In the genomic region with DNA sequence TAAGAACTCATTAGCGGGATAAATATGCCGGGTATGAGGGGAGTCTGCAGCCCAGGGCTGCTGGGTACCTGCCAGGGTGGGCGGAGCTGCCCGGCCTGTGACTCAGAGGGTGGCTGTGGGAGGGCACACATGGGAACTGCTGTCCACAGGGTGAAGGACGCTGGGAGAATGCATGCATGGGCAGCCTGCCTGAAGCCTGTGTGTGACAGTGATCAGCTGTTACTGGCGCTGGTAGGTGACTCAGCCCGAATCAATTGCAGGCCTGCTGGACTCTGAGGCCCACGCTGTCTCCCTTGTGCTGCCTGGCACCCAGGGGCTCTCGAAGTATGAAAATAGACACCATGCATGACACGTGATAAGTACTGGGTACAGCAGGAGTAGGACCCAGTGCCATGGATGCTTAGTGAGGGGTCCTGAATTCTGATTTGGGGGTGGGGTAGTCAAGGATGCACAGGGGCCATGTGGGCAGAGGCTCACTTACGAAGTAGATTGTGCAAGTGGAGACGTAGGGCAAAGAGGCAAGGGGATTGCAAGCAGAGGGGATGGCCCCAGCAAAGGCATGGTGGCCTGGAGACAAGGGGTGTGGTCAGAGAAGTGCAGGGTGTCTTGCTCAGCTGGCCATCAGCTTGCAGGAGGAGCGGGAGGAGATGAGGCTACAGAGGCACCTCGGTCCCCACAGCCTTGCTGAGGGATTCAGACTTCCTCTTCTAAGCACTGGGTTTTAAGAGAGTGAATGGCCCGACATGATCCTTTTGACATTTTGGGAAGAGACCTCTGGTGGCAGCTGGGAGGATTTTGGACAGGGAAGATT, we compare ENCODE assay signal across 8 cellular contexts. TPM values are rescaled to one million over a fixed set of nuclear protein-coding genes. Genes with fewer than 3 reads are reported as not detected.
DNase-seq lines count a peak whose midpoint lies in the region; ATAC-seq, FAIRE-seq and TF ChIP-seq lines count a peak whose summit lies in the region.

No MANE protein-coding gene starts in this region.

- peak; percentile 86 to 89 for ATAC-seq in A549
- ATAC-seq in foreskin keratinocyte = peak; percentile 60
- no peak for ATAC-seq in HG03457 (IDR thresholded peaks at IDR 0.05; ENCODE audit: unreplicated experiment)
- no peak for ATAC-seq in GM21526 (IDR thresholded peaks at IDR 0.05; ENCODE audit: low FRiP score, unreplicated experiment)

- TF ChIP-seq POLR2A in A549 (IDR thresholded peaks at IDR 0.05; ENCODE audit: low read length) = no peak

- no peak for TF ChIP-seq RAD21 in A549 (conservative IDR thresholded peaks at IDR 0.05 in 1 of 2, IDR thresholded peaks at IDR 0.05 in 1 of 2)

- WGBS in A549 (ENCODE audit: missing lambda C conversion rate) = 43% methylated on average over 9 of the region's 15 CpGs

- no peak for FAIRE-seq in A549 (lab: Jason Lieb, UNC)
- peak; percentile 100 for FAIRE-seq in HTR-8/SVneo (lab: Jason Lieb, UNC)

- POLR2A ChIA-PET in A549 (lab: Yijun Ruan, JAX) = no interaction called here

- H3K4me1 ChIP-seq in A549 (peaks cover 13% of the 10 kb centered on the region; the same call in 1 of the 3 replicates), foreskin keratinocyte (no peaks in the 10 kb centered on the region)

- H3K27ac ChIP-seq in A549 (no peak overlapping the region; a peak in 1 of 6 replicates), foreskin keratinocyte (no peak overlapping the region)

- CTCF ChIA-PET in A549 (lab: Yijun Ruan, JAX) = interaction anchor here (1.2 kb wide), 1 partner anchor 137 kb away, joined by 4 read pairs; no protein-coding TSS in a partner anchor

- TF ChIP-seq CTCF in A549 (IDR thresholded peaks at IDR 0.05) = no peak
- peak; percentile 9 for TF ChIP-seq CTCF in foreskin keratinocyte (conservative IDR thresholded peaks at IDR 0.05)
- peak; percentile 30 for TF ChIP-seq CTCF in osteocyte (IDR thresholded peaks at IDR 0.05)
- TF ChIP-seq CTCF in GM10266 (IDR thresholded peaks at IDR 0.05; ENCODE audit: control insufficient read depth, insufficient read depth, low read depth, missing control alignments) = no peak

- H3K4me2 ChIP-seq in A549 = peak overlapping the region; percentile 26; the same call in 1 of the 3 replicates

- H3K36me3 Mint-ChIP-seq in osteocyte (ENCODE audit: unreplicated experiment) = no peaks in the 10 kb centered on the region

- peak; percentile 32 to 44 for DNase-seq in A549 (ENCODE audit: low read depth in 1 of 2, low spot score in 1 of 2)
- peak; percentile 94 for DNase-seq in HTR-8/SVneo (ENCODE audit: insufficient read length, low spot score)
- DNase-seq in T1000 (lab: John Stamatoyannopoulos, UW) = peak; percentile 69
- DNase-seq in foreskin keratinocyte = peak in 1 of 2 donors; percentile 49
- peak; percentile 94 for DNase-seq in osteocyte (ENCODE audit: extremely low spot score, unreplicated experiment)
- no peak for DNase-seq in GM10266 (ENCODE audit: extremely low spot score)

- no peak overlapping the region for H3K4me3 Mint-ChIP-seq in osteocyte (ENCODE audit: unreplicated experiment)

- TF ChIP-seq EP300 in A549 (IDR thresholded peaks at IDR 0.05) = no peak

- peaks cover 27% of the 10 kb centered on the region for H3K4me1 Mint-ChIP-seq in osteocyte (ENCODE audit: unreplicated experiment)

- H3K27me3 Mint-ChIP-seq in osteocyte (ENCODE audit: unreplicated experiment) = no peaks in the 10 kb centered on the region

- peaks cover 3% of the 10 kb centered on the region for H3K27me3 ChIP-seq in foreskin keratinocyte

- no peaks in the 10 kb centered on the region for H3K9me3 ChIP-seq in A549

- H3K4me3 ChIP-seq in A549 = no peak overlapping the region

- peak overlapping the region; percentile 93 for H3K27ac Mint-ChIP-seq in osteocyte (ENCODE audit: unreplicated experiment)

- H3K9me3 Mint-ChIP-seq in osteocyte (ENCODE audit: unreplicated experiment) = no peaks in the 10 kb centered on the region

TF ChIP-seq in A549, 52 proteins besides CTCF, POLR2A, EP300 and RAD21 (continues in another document):
- TF ChIP-seq, protein P1, sequence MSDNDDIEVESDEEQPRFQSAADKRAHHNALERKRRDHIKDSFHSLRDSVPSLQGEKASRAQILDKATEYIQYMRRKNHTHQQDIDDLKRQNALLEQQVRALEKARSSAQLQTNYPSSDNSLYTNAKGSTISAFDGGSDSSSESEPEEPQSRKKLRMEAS (IDR thresholded peaks at IDR 0.05) = no peak
- no peak for TF ChIP-seq ZSCAN20 (CRISPR knock-in tag; IDR thresholded peaks at IDR 0.05)
- no peak for TF ChIP-seq CBX8 (IDR thresholded peaks at IDR 0.05)
- TF ChIP-seq GATA3 (IDR thresholded peaks at IDR 0.05; ENCODE audit: borderline replicate concordance) = no peak
- TF ChIP-seq, protein P2, sequence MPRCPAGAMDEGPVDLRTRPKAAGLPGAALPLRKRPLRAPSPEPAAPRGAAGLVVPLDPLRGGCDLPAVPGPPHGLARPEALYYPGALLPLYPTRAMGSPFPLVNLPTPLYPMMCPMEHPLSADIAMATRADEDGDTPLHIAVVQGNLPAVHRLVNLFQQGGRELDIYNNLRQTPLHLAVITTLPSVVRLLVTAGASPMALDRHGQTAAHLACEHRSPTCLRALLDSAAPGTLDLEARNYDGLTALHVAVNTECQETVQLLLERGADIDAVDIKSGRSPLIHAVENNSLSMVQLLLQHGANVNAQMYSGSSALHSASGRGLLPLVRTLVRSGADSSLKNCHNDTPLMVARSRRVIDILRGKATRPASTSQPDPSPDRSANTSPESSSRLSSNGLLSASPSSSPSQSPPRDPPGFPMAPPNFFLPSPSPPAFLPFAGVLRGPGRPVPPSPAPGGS (IDR thresholded peaks at IDR 0.05) = no peak
- TF ChIP-seq SREBF2 (IDR thresholded peaks at IDR 0.05) = no peak
- TF ChIP-seq HDAC2 (IDR thresholded peaks at IDR 0.05) = no peak
- no peak for TF ChIP-seq RFX5 (IDR thresholded peaks at IDR 0.05)
- TF ChIP-seq, protein P3, sequence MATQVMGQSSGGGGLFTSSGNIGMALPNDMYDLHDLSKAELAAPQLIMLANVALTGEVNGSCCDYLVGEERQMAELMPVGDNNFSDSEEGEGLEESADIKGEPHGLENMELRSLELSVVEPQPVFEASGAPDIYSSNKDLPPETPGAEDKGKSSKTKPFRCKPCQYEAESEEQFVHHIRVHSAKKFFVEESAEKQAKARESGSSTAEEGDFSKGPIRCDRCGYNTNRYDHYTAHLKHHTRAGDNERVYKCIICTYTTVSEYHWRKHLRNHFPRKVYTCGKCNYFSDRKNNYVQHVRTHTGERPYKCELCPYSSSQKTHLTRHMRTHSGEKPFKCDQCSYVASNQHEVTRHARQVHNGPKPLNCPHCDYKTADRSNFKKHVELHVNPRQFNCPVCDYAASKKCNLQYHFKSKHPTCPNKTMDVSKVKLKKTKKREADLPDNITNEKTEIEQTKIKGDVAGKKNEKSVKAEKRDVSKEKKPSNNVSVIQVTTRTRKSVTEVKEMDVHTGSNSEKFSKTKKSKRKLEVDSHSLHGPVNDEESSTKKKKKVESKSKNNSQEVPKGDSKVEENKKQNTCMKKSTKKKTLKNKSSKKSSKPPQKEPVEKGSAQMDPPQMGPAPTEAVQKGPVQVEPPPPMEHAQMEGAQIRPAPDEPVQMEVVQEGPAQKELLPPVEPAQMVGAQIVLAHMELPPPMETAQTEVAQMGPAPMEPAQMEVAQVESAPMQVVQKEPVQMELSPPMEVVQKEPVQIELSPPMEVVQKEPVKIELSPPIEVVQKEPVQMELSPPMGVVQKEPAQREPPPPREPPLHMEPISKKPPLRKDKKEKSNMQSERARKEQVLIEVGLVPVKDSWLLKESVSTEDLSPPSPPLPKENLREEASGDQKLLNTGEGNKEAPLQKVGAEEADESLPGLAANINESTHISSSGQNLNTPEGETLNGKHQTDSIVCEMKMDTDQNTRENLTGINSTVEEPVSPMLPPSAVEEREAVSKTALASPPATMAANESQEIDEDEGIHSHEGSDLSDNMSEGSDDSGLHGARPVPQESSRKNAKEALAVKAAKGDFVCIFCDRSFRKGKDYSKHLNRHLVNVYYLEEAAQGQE (IDR thresholded peaks at IDR 0.05) = no peak
- no peak for TF ChIP-seq HOXA7 (CRISPR knock-in tag; IDR thresholded peaks at IDR 0.05)
- TF ChIP-seq, protein P4, sequence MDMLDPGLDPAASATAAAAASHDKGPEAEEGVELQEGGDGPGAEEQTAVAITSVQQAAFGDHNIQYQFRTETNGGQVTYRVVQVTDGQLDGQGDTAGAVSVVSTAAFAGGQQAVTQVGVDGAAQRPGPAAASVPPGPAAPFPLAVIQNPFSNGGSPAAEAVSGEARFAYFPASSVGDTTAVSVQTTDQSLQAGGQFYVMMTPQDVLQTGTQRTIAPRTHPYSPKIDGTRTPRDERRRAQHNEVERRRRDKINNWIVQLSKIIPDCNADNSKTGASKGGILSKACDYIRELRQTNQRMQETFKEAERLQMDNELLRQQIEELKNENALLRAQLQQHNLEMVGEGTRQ (IDR thresholded peaks at IDR 0.05) = no peak
- TF ChIP-seq, protein P5, sequence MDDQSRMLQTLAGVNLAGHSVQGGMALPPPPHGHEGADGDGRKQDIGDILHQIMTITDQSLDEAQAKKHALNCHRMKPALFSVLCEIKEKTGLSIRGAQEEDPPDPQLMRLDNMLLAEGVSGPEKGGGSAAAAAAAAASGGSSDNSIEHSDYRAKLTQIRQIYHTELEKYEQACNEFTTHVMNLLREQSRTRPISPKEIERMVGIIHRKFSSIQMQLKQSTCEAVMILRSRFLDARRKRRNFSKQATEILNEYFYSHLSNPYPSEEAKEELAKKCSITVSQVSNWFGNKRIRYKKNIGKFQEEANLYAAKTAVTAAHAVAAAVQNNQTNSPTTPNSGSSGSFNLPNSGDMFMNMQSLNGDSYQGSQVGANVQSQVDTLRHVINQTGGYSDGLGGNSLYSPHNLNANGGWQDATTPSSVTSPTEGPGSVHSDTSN (IDR thresholded peaks at IDR 0.05) = no peak
- TF ChIP-seq CHD2 (IDR thresholded peaks at IDR 0.05; ENCODE audit: low read length, partially characterized antibody) = no peak
- TF ChIP-seq KDM5A (IDR thresholded peaks at IDR 0.05) = no peak
- no peak for TF ChIP-seq ZFP36 (IDR thresholded peaks at IDR 0.05; ENCODE audit: borderline replicate concordance, partially characterized antibody)
- TF ChIP-seq FOXS1 (CRISPR knock-in tag; IDR thresholded peaks at IDR 0.05) = no peak

RNA-seq across cellular contexts. Expression of a gene that starts 36.5 kb away (rescaled TPM):
- 0.01 and 0.03 TPM in 2 replicates for polyA plus RNA-seq in A549 (2011; rRNA removed)
- polyA plus RNA-seq in A549 (2012; cell fraction: cytosol; rRNA removed) = 0.01 TPM in 2 replicates
- polyA plus RNA-seq in A549 (2012; cell fraction: nucleus; rRNA removed) = 0.01 TPM in 1 of 2 replicates, not detected in the other
- polyA plus RNA-seq in A549 (2017; fragmentation: RNase III; extraction: RNeasy Plus Mini Kit Qiagen cat#74134 plus additional on column Dnase treatment) = not detected in 3 replicates
- 0.24 TPM in 1 of 2 replicates, not detected in the other for polyA minus RNA-seq in A549 (2011; rRNA and poly(A)+ RNA removed)
- total RNA-seq in foreskin keratinocyte = not detected in 2 replicates
- polyA plus RNA-seq in foreskin keratinocyte = not detected in 2 replicates
- total RNA-seq in osteocyte = 0.11 TPM in 1 of 2 replicates, not detected in the other

Comparison
In these comparisons a context has a peak if more than half of its experiments do, and no peak if none do; other contexts are left out.
1. ATAC-seq: peak in A549 (2 of 2) and foreskin keratinocyte (single experiment); none in HG03457 (single experiment) and GM21526 (single experiment).
2. CTCF ChIP-seq: peak in foreskin keratinocyte (single experiment) and osteocyte (single experiment); none in A549 (single experiment) and GM10266 (single experiment).